ENCODE assay signal across 16 cellular contexts in the genomic region with DNA sequence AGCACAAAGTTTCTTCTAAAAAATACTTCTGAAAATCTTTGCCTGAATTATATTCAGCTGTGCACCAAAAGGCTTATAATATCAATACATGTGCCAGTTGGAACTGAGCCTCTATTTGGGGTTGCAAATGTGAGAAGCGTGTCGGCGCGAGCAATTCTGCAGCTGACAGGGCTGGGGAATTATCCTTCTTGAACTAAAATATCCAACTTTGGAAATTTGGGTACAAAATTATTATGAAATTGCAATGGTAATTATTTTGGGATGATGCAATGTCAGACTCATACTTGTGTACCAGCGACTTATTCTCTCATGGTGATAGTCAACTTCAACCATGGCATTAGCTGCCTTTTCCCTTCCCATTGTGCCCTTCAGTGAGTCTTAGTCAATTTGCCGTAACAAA.
A peak's percentile ranks its signal among the peaks of the same experiment; 100 is the strongest.
DNase-seq lines count a peak whose midpoint lies in the region; ATAC-seq and TF ChIP-seq lines count a peak whose summit lies in the region.
"Had no signal": no experiment of that assay in that cellular context is flagged by ENCODE, and none has a peak within 500 bp of the region (broad histone marks: within the 10 kb centered on the region; RNA-seq: fewer than 3 reads in every experiment).

No MANE protein-coding gene starts in this region.

- POLR2A ChIA-PET in activated CD8-positive, alpha-beta T cell treated with anti-CD3 and anti-CD28 coated beads for 36 hours (lab: Charles Lee), result no interaction called here

- intact Hi-C loops in Right ventricle myocardium inferior (cut with DNase I), result no loop called here
- intact Hi-C loops in mammary epithelial cell (cut with micrococcal nuclease), result no loop called here
- intact Hi-C loops in testis (cut with DNase I; ENCODE audit: low total_unique reads), result no loop called here
- intact Hi-C loops in activated CD8-positive, alpha-beta T cell treated with anti-CD3 and anti-CD28 coated beads for 36 hours (cut with micrococcal nuclease), result no loop called here

- no peaks in the 10 kb centered on the region for H4K20me1 ChIP-seq in mammary epithelial cell (ENCODE audit: insufficient read depth, low read length)
- H4K20me1 ChIP-seq: BLaER1 had no signal

- no peaks in the 10 kb centered on the region for H3K27me3 ChIP-seq in right atrium auricular region
- H3K27me3 ChIP-seq in mammary epithelial cell (ENCODE audit: insufficient read depth, low read length), result no peaks in the 10 kb centered on the region
- H3K27me3 ChIP-seq in gastroesophageal sphincter, result no peaks in the 10 kb centered on the region
- no peaks in the 10 kb centered on the region for H3K27me3 ChIP-seq in testis
- H3K27me3 ChIP-seq: BLaER1 had no signal

- H3K4me2 ChIP-seq in mammary epithelial cell (ENCODE audit: insufficient read depth, low read depth, low read length), result no peak overlapping the region
- H3K4me2 ChIP-seq: BLaER1, KMS-11 had no signal

- H3K4me1 Mint-ChIP-seq in activated CD8-positive, alpha-beta T cell treated with anti-CD3 and anti-CD28 coated beads for 36 hours (ENCODE audit: low read depth), result no peaks in the 10 kb centered on the region

- 82% methylated on average over 6 of the region's 6 CpGs for WGBS in mammary epithelial cell (ENCODE audit: low coverage, missing lambda C conversion rate)
- WGBS in gastroesophageal sphincter (ENCODE audit: low coverage in 1 of 2), 2 donors, result 59 to 65% methylated on average over 6 of the region's 6 CpGs
- 56 to 67% methylated on average over 6 of the region's 6 CpGs for WGBS in testis, 2 donors

- dilution Hi-C loops in mammary epithelial cell (cut with HindIII; ENCODE audit: low sequenced_read_pairs), result no loop called here

- H3K9ac ChIP-seq in mammary epithelial cell (ENCODE audit: insufficient read depth, low read length), result no peak overlapping the region
- H3K9ac ChIP-seq: BLaER1, KMS-11 had no signal

- no peaks in the 10 kb centered on the region for H3K36me3 Mint-ChIP-seq in activated CD8-positive, alpha-beta T cell treated with anti-CD3 and anti-CD28 coated beads for 36 hours (ENCODE audit: low read depth)
- H3K36me3 Mint-ChIP-seq: CD8-positive, alpha-beta T cell had no signal

- ATAC-seq in Right ventricle myocardium inferior (peak; percentile 65), gastroesophageal sphincter (peak; percentile 61), HG03571 (IDR thresholded peaks at IDR 0.05; ENCODE audit: unreplicated experiment) (no peak)
- no peak for ATAC-seq in activated CD8-positive, alpha-beta T cell treated with anti-CD3 and anti-CD28 coated beads for 36 hours
- ATAC-seq: CD8-positive, alpha-beta T cell; PC-3 had no signal

- TF ChIP-seq CTCF in right atrium auricular region (IDR thresholded peaks at IDR 0.05), result no peak
- no peak for TF ChIP-seq CTCF in mammary epithelial cell (conservative IDR thresholded peaks at IDR 0.05 in 1 of 2, IDR thresholded peaks at IDR 0.05 in 1 of 2; ENCODE audit: extremely low read depth in 1 of 2, insufficient read depth in 1 of 2, low read depth in 1 of 2, low read length in 2 of 2)
- TF ChIP-seq CTCF in gastroesophageal sphincter (IDR thresholded peaks at IDR 0.05), result no peak
- no peak for TF ChIP-seq CTCF in testis (IDR thresholded peaks at IDR 0.05)
- TF ChIP-seq CTCF in activated CD8-positive, alpha-beta T cell treated with anti-CD3 and anti-CD28 coated beads for 36 hours (IDR thresholded peaks at IDR 0.05), result no peak

- H3K4me1 ChIP-seq in right atrium auricular region, result no peaks in the 10 kb centered on the region
- no peaks in the 10 kb centered on the region for H3K4me1 ChIP-seq in mammary epithelial cell (ENCODE audit: insufficient read depth, low read length)
- H3K4me1 ChIP-seq in gastroesophageal sphincter, result peaks cover 0 to 3% (median 0%) of the 10 kb centered on the region in 3 donors
- no peaks in the 10 kb centered on the region for H3K4me1 ChIP-seq in testis
- H3K4me1 ChIP-seq: BLaER1 had no signal

- H3K27ac Mint-ChIP-seq in activated CD8-positive, alpha-beta T cell treated with anti-CD3 and anti-CD28 coated beads for 36 hours, result no peak overlapping the region
- H3K27ac Mint-ChIP-seq: CD8-positive, alpha-beta T cell had no signal

- H3K79me2 ChIP-seq in mammary epithelial cell (ENCODE audit: insufficient read depth, low read length), result no peaks in the 10 kb centered on the region

- H3K9me3 Mint-ChIP-seq in activated CD8-positive, alpha-beta T cell treated with anti-CD3 and anti-CD28 coated beads for 36 hours, result no peaks in the 10 kb centered on the region
- H3K9me3 Mint-ChIP-seq: CD8-positive, alpha-beta T cell had no signal

- CTCF ChIA-PET in mammary epithelial cell (lab: Charles Lee; ENCODE audit: low non-redundant PET), result no interaction called here
- CTCF ChIA-PET in activated CD8-positive, alpha-beta T cell treated with anti-CD3 and anti-CD28 coated beads for 36 hours (lab: Charles Lee), result no interaction called here

- TF ChIP-seq POLR2A in gastroesophageal sphincter (IDR thresholded peaks at IDR 0.05) (no peak), testis (IDR thresholded peaks at IDR 0.05) (no peak)

- H3K27ac ChIP-seq in right atrium auricular region, result no peak overlapping the region
- no peak overlapping the region for H3K27ac ChIP-seq in mammary epithelial cell (ENCODE audit: insufficient read depth, low read depth, low read length)
- H3K27ac ChIP-seq in gastroesophageal sphincter, result peak overlapping the region in 2 of 4 donors; percentile 10 to 16
- no peak overlapping the region for H3K27ac ChIP-seq in testis
- H3K27ac ChIP-seq: BLaER1, KMS-11 had no signal

- no TSS peak for BruUV-seq in mammary epithelial cell (replicated peaks; lab: Mats Ljungman, UMichigan)

- H3K36me3 ChIP-seq in right atrium auricular region, result no peaks in the 10 kb centered on the region
- no peaks in the 10 kb centered on the region for H3K36me3 ChIP-seq in mammary epithelial cell (ENCODE audit: insufficient read depth, low read length)
- H3K36me3 ChIP-seq in gastroesophageal sphincter, result no peaks in the 10 kb centered on the region
- no peaks in the 10 kb centered on the region for H3K36me3 ChIP-seq in testis (ENCODE audit: low read depth, missing control alignments)
- H3K36me3 ChIP-seq: BLaER1 had no signal

- no peak for DNase-seq in Right ventricle myocardium inferior (ENCODE audit: missing footprints)
- no peak for DNase-seq in right atrium auricular region (ENCODE audit: low spot score)
- DNase-seq in mammary epithelial cell, result no peak
- DNase-seq in testis, result peak; percentile 47
- DNase-seq in activated naive CD4-positive, alpha-beta T cell (lab: John Stamatoyannopoulos, UW), result no peak
- DNase-seq in activated CD8-positive, alpha-beta T cell treated with anti-CD3 and anti-CD28 coated beads for 36 hours, result no peak
- DNase-seq: CD8-positive, alpha-beta T cell; NCI-H1092; NCI-H146; NCI-H2081; NCI-H774; PC-3 had no signal

- no peak overlapping the region for H3K4me3 Mint-ChIP-seq in activated CD8-positive, alpha-beta T cell treated with anti-CD3 and anti-CD28 coated beads for 36 hours
- H3K4me3 Mint-ChIP-seq: CD8-positive, alpha-beta T cell had no signal

- no peak for TF ChIP-seq EP300 in gastroesophageal sphincter (IDR thresholded peaks at IDR 0.05)

- H3K27me3 Mint-ChIP-seq in activated CD8-positive, alpha-beta T cell treated with anti-CD3 and anti-CD28 coated beads for 36 hours, result no peaks in the 10 kb centered on the region

- peak overlapping the region; percentile 17 for H2AFZ ChIP-seq in mammary epithelial cell (ENCODE audit: low read depth, low read length)

- H3K4me3 ChIP-seq in right atrium auricular region (no peak overlapping the region), mammary epithelial cell (replicated peaks in 1 of 3; ENCODE audit: insufficient read depth in 1 of 3, low read depth in 2 of 3, low read length in 3 of 3) (no peak overlapping the region), gastroesophageal sphincter (no peak overlapping the region), testis (no peak overlapping the region)
- H3K4me3 ChIP-seq: BLaER1 had no signal

- H3K9me3 ChIP-seq in right atrium auricular region (no peaks in the 10 kb centered on the region), mammary epithelial cell (replicated peaks; ENCODE audit: insufficient read depth, low read length) (no peaks in the 10 kb centered on the region), gastroesophageal sphincter (no peaks in the 10 kb centered on the region), testis (no peaks in the 10 kb centered on the region)
- H3K9me3 ChIP-seq: BLaER1 had no signal

- in situ Hi-C loops in mammary epithelial cell (cut with MboI; ENCODE audit: low sequenced_read_pairs in 2 of 2), result no loop called here

Comparison
In these comparisons a context has a peak if more than half of its experiments do, and no peak if none do; other contexts are left out.
1. ATAC-seq: peak in Right ventricle myocardium inferior (single experiment) and gastroesophageal sphincter (single experiment); none in HG03571 (single experiment) and activated CD8-positive, alpha-beta T cell treated with anti-CD3 and anti-CD28 coated beads for 36 hours (single experiment).